12 cellular contexts compared by ENCODE assay signal in the genomic region with DNA sequence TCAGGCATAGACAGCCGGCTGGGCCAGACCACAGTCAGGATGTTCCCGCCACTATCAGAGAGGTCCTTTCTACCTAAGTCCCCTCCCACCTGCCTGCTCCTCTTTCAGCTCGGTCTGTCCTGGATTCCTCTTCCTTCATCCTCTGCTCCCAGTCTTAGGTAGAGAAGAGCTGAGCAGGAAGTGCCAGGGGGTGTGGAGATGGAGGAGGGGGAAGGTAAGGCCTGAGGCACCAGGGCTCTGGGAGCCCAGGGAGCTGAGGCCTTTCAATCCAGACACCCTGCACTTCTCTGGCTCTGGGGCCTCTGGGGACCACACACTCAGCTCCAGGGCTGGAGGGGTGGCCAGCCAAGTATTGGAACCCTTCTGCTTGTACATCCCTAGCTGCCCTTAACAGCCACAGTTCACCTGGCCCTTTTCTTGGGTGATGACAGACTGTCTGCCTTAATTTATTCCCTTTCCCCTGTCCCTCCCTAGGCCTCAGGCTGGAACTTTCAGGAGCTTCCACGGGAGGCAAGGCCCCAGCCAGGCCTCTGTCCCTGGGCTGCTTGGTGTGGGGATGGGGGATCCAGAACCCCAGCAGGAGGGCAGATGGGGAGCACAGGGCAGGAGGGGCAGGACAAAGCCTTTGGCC. TPM values are rescaled to one million over a fixed set of nuclear protein-coding genes. Genes with fewer than 3 reads are reported as not detected.
DNase-seq lines count a peak whose midpoint lies in the region; ATAC-seq, FAIRE-seq and TF ChIP-seq lines count a peak whose summit lies in the region.
"Had no signal": no experiment of that assay in that cellular context is flagged by ENCODE, and none has a peak within 500 bp of the region (broad histone marks: within the 10 kb centered on the region; RNA-seq: fewer than 3 reads in every experiment).

No MANE protein-coding gene starts in this region.

- H3K4me1 ChIP-seq in pancreas: peaks cover 6 to 30% (median 12%) of the 10 kb centered on the region in 3 donors

- no peak overlapping the region for H3K4me3 ChIP-seq in pancreas

- POLR2A ChIA-PET in activated CD4-positive, alpha-beta T cell treated with anti-CD3 and anti-CD28 coated beads, Interleukin-2, amount 10 ng/mL, durations not matched to agents 7 days and 5 days (lab: Charles Lee): no interaction called here

- peak overlapping the region; percentile 11 for H3K27ac Mint-ChIP-seq in Calu3 (ENCODE audit: unreplicated experiment)
- H3K27ac Mint-ChIP-seq in activated CD4-positive, alpha-beta T cell treated with anti-CD3 and anti-CD28 coated beads, Interleukin-2, amount 10 ng/mL, durations not matched to agents 7 days and 5 days: peak overlapping the region; percentile 92

- no peaks in the 10 kb centered on the region for H3K9me3 ChIP-seq in pancreas

- CTCF ChIA-PET in Calu3 (lab: Charles Lee): interaction anchor here (1.1 kb wide), 1 partner anchor 24 kb away, joined by 3 read pairs; no protein-coding TSS in a partner anchor
- CTCF ChIA-PET in activated CD4-positive, alpha-beta T cell treated with anti-CD3 and anti-CD28 coated beads, Interleukin-2, amount 10 ng/mL, durations not matched to agents 7 days and 5 days (lab: Charles Lee): interaction anchor here (0.7 to 8.3 kb wide), 6 partner anchors 9 to 54 kb away, joined by 3 to 62 read pairs (median 6); no protein-coding TSS in a partner anchor

- peaks cover 47% of the 10 kb centered on the region for H3K4me1 Mint-ChIP-seq in Calu3 (ENCODE audit: low read depth, unreplicated experiment)
- peaks cover 88% of the 10 kb centered on the region for H3K4me1 Mint-ChIP-seq in activated CD4-positive, alpha-beta T cell treated with anti-CD3 and anti-CD28 coated beads, Interleukin-2, amount 10 ng/mL, durations not matched to agents 7 days and 5 days

- intact Hi-C loops in Calu3 (cut with micrococcal nuclease; ENCODE audit: unreplicated experiment): no loop called here
- intact Hi-C loops in left ventricle myocardium superior (cut with micrococcal nuclease): no loop called here
- intact Hi-C loops in pancreas (cut with DNase I): no loop called here

- H3K27me3 Mint-ChIP-seq in Calu3 (ENCODE audit: unreplicated experiment): no peaks in the 10 kb centered on the region
- no peaks in the 10 kb centered on the region for H3K27me3 Mint-ChIP-seq in activated CD4-positive, alpha-beta T cell treated with anti-CD3 and anti-CD28 coated beads, Interleukin-2, amount 10 ng/mL, durations not matched to agents 7 days and 5 days

- no TSS peak for BruUV-seq in Calu3 (replicated peaks; lab: Mats Ljungman, UMichigan)

- WGBS in pancreas, 2 donors: 77 to 81% methylated on average over 4 of the region's 4 CpGs

- peak overlapping the region in 2 of 4 donors; percentile 43 to 57 for H3K27ac ChIP-seq in pancreas

- no peaks in the 10 kb centered on the region for H3K36me3 ChIP-seq in pancreas

- no peaks in the 10 kb centered on the region for H3K9me3 Mint-ChIP-seq in Calu3 (ENCODE audit: low read depth, unreplicated experiment)
- no peaks in the 10 kb centered on the region for H3K9me3 Mint-ChIP-seq in activated CD4-positive, alpha-beta T cell treated with anti-CD3 and anti-CD28 coated beads, Interleukin-2, amount 10 ng/mL, durations not matched to agents 7 days and 5 days

- DNase-seq in Calu3 (no peak), left ventricle myocardium superior (no peak), pancreas (peak in 1 of 6 donors; percentile 41), amniotic stem cell (lab: John Stamatoyannopoulos, UW) (no peak), GM20000 (ENCODE audit: low spot score) (no peak)
- peak; percentile 6 for DNase-seq in activated CD4-positive, alpha-beta T cell treated with anti-CD3 and anti-CD28 coated beads, Interleukin-2, amount 10 ng/mL, durations not matched to agents 7 days and 5 days
- no peak for DNase-seq in stimulated activated naive CD4-positive, alpha-beta T cell treated with Interleukin-2 at 50 U/mL for 16 hours (lab: John Stamatoyannopoulos, UW)
- DNase-seq: activated CD4-positive, CD25-positive, alpha-beta regulatory T cell treated with anti-CD3 and anti-CD28 coated beads, Interleukin-2, amount 50 U/mL, for 72 hours; DMS79; NCI-H446 had no signal

- H3K4me3 Mint-ChIP-seq in Calu3 (ENCODE audit: low read depth, unreplicated experiment): no peak overlapping the region
- no peak overlapping the region for H3K4me3 Mint-ChIP-seq in activated CD4-positive, alpha-beta T cell treated with anti-CD3 and anti-CD28 coated beads, Interleukin-2, amount 10 ng/mL, durations not matched to agents 7 days and 5 days

- no peak for FAIRE-seq in pancreas (lab: Jason Lieb, UNC)
- FAIRE-seq: endometrium had no signal

- no peaks in the 10 kb centered on the region for H3K27me3 ChIP-seq in pancreas

- ATAC-seq in left ventricle myocardium superior (peak; percentile 1), pancreas (peak in 3 of 4 donors; percentile 5 to 13 (median 8)), HG02981 (IDR thresholded peaks at IDR 0.05; ENCODE audit: unreplicated experiment) (no peak)

- peaks cover 6% of the 10 kb centered on the region for H3K36me3 Mint-ChIP-seq in Calu3 (ENCODE audit: insufficient read depth, unreplicated experiment)
- H3K36me3 Mint-ChIP-seq in activated CD4-positive, alpha-beta T cell treated with anti-CD3 and anti-CD28 coated beads, Interleukin-2, amount 10 ng/mL, durations not matched to agents 7 days and 5 days (ENCODE audit: low read depth): peaks cover 36% of the 10 kb centered on the region

- TF ChIP-seq CTCF in Calu3 (IDR thresholded peaks at IDR 0.05; ENCODE audit: unreplicated experiment) (no peak), pancreas (IDR thresholded peaks at IDR 0.05) (no peak), GM20000 (IDR thresholded peaks at IDR 0.05; ENCODE audit: extremely low read depth, missing control alignments) (no peak)

RNA-seq across cellular contexts. Expression of a gene that starts 15.6 kb away (rescaled TPM):
- total RNA-seq in Calu3 (2022): 64.0 and 82.4 TPM in 2 replicates
- total RNA-seq in activated CD4-positive, alpha-beta T cell treated with anti-CD3 and anti-CD28 coated beads, Interleukin-2, amount 10 ng/mL, durations not matched to agents 7 days and 5 days: 100 to 1,000 TPM; 289 to 302 TPM
- 12.6 TPM for total RNA-seq in left ventricle myocardium superior
- 10 to 100 TPM in 4 of 6 donors, 1 to 10 TPM in 2; 7.0 to 28.0 (median 11.1) TPM for total RNA-seq in pancreas
- 10 to 100 TPM in 1 of 2 donors, 1 to 10 TPM in 1; 8.5 to 30.8 TPM for polyA plus RNA-seq in pancreas
